32 cellular contexts compared by ENCODE assay signal in genomic region chr3:3288288-3288687, GRCh38.
"Had no signal": no experiment of that assay in that cellular context is flagged by ENCODE, and none has a peak within 500 bp of the region (broad histone marks: within the 10 kb centered on the region; RNA-seq: fewer than 3 reads in every experiment).

No MANE protein-coding gene starts in this region.

- H3K27me3 ChIP-seq: brain microvascular endothelial cell, dorsolateral prefrontal cortex, gastrocnemius medialis, pancreas, stomach, thyroid gland, upper lobe of left lung, vagina had no signal

- H3K9me3 ChIP-seq: gastrocnemius medialis, pancreas, prostate gland, thyroid gland, upper lobe of left lung, vagina had no signal

- H3K4me3 ChIP-seq: coronary artery, dorsolateral prefrontal cortex, gastrocnemius medialis, pancreas, prostate gland, stomach, thyroid gland, upper lobe of left lung, vagina had no signal

- H3K27ac ChIP-seq: brain microvascular endothelial cell, coronary artery, dorsolateral prefrontal cortex, gastrocnemius medialis, pancreas, prostate gland, stomach, thyroid gland, upper lobe of left lung, vagina, WERI-Rb-1 had no signal

- H3K4me1 ChIP-seq: gastrocnemius medialis, pancreas, prostate gland, stomach, thyroid gland, upper lobe of left lung, vagina had no signal

- H3K36me3 ChIP-seq: brain microvascular endothelial cell, gastrocnemius medialis, pancreas, prostate gland, stomach, thyroid gland, upper lobe of left lung, vagina, WERI-Rb-1 had no signal

- DNase-seq: activated CD4-positive, alpha-beta memory T cell treated with anti-CD3 and anti-CD28 coated beads for 36 hours; activated CD4-positive, alpha-beta T cell treated with anti-CD3 and anti-CD28 coated beads, Interleukin-2, amount 10 ng/mL, durations not matched to agents 24 days and 14 days; activated CD4-positive, CD25-positive, alpha-beta regulatory T cell treated with anti-CD3 and anti-CD28 coated beads, Interleukin-2, amount 50 U/mL, for 72 hours; activated CD8-positive, alpha-beta memory T cell treated with anti-CD3 and anti-CD28 coated beads, Interleukin-2, amount 50 U/mL, for 48 hours; activated gamma-delta T cell treated with Interleukin-2 at 50 U/mL for 16 hours; activated naive CD4-positive, alpha-beta T cell treated with anti-CD3 and anti-CD28 coated beads, Interleukin-2, amount 50 U/mL, for 16 hours; activated T-cell treated with anti-CD3 and anti-CD28 coated beads, Interleukin-2, amount 50 U/mL, for 4 hours; amniotic stem cell; brain microvascular endothelial cell; dorsolateral prefrontal cortex; effector memory CD8-positive, alpha-beta T cell; erythroblast; gastrocnemius medialis; glutamatergic neuron; immature natural killer cell; kidney; left colon; naive B cell; nucleus accumbens; pancreas; stimulated activated CD4-positive, alpha-beta T cell treated with anti-CD3 and anti-CD28 coated beads, Interleukin-15, amount 100 ng/mL, for 24 hours; stimulated activated CD4-positive, alpha-beta T cell treated with anti-CD3 and anti-CD28 coated beads, Interleukin-2, amount 100 ng/mL, for 24 hours; stimulated activated naive B cell treated with anti-CD40 and anti-IgM and Interleukin-4, amounts not matched to agents 10 μg/mL and 1 μg/mL and 100 μg/mL, for 72 hours; stomach; T1000; thyroid gland; upper lobe of left lung; WERI-Rb-1 had no signal

- FAIRE-seq: astrocyte, kidney, pancreas had no signal
